In genomic region chr19:47600246-47601179, GRCh38 we compare ENCODE assay signal across 1 cellular context.
TF ChIP-seq lines count a peak whose summit lies in the region.

No MANE protein-coding gene starts in this region.

TF ChIP-seq in HepG2, 621 proteins besides CTCF, POLR2A, EP300 and RAD21 (continued from another document and continues in another):
- 0 out of 2 replicates have a peak, but pooled peaks have one; percentile 59 for TF ChIP-seq BRD4 (CRISPR knock-in tag; IDR thresholded peaks at IDR 0.05)
- TF ChIP-seq ZNF292 (CRISPR knock-in tag; IDR thresholded peaks at IDR 0.05; ENCODE audit: borderline replicate concordance, low read depth): no peak
- TF ChIP-seq CHD2 (IDR thresholded peaks at IDR 0.05; ENCODE audit: low read depth, low read length): no peak
- no peak for TF ChIP-seq CEBPZ (IDR thresholded peaks at IDR 0.05; ENCODE audit: low read length)
- TF ChIP-seq, protein P1, sequence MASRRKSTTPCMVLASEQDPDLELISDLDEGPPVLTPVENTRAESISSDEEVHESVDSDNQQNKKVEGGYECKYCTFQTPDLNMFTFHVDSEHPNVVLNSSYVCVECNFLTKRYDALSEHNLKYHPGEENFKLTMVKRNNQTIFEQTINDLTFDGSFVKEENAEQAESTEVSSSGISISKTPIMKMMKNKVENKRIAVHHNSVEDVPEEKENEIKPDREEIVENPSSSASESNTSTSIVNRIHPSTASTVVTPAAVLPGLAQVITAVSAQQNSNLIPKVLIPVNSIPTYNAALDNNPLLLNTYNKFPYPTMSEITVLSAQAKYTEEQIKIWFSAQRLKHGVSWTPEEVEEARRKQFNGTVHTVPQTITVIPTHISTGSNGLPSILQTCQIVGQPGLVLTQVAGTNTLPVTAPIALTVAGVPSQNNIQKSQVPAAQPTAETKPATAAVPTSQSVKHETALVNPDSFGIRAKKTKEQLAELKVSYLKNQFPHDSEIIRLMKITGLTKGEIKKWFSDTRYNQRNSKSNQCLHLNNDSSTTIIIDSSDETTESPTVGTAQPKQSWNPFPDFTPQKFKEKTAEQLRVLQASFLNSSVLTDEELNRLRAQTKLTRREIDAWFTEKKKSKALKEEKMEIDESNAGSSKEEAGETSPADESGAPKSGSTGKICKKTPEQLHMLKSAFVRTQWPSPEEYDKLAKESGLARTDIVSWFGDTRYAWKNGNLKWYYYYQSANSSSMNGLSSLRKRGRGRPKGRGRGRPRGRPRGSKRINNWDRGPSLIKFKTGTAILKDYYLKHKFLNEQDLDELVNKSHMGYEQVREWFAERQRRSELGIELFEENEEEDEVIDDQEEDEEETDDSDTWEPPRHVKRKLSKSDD (CRISPR knock-in tag; IDR thresholded peaks at IDR 0.05; ENCODE audit: low read depth): no peak
- peak; percentile 82 for TF ChIP-seq ZNF687 (CRISPR knock-in tag; IDR thresholded peaks at IDR 0.05)
- TF ChIP-seq SMYD3 (CRISPR knock-in tag; IDR thresholded peaks at IDR 0.05): 0 out of 2 replicates have a peak, but pooled peaks have one; percentile 50
- TF ChIP-seq ZKSCAN1 (IDR thresholded peaks at IDR 0.05; ENCODE audit: low read length): 0 out of 2 replicates have a peak, but pooled peaks have one; percentile 44
- no peak for TF ChIP-seq ZC3H4 (CRISPR knock-in tag; IDR thresholded peaks at IDR 0.05; ENCODE audit: borderline replicate concordance)
- TF ChIP-seq GPN1 (CRISPR knock-in tag; IDR thresholded peaks at IDR 0.05; ENCODE audit: borderline replicate concordance): no peak
- peak; percentile 83 for TF ChIP-seq DR1 (CRISPR knock-in tag; IDR thresholded peaks at IDR 0.05)
- TF ChIP-seq ZNF768 (CRISPR knock-in tag; IDR thresholded peaks at IDR 0.05): peak; percentile 50; the same call in 1 of the 2 replicates
- 0 out of 2 replicates have a peak, but pooled peaks have one; percentile 35 for TF ChIP-seq DNMT1 (CRISPR knock-in tag; IDR thresholded peaks at IDR 0.05)
- no peak for TF ChIP-seq USF2 (IDR thresholded peaks at IDR 0.05; ENCODE audit: low read depth, low read length)
- 0 out of 2 replicates have a peak, but pooled peaks have one; percentile 35 for TF ChIP-seq USF2 (CRISPR knock-in tag; IDR thresholded peaks at IDR 0.05; ENCODE audit: borderline replicate concordance)
- TF ChIP-seq IRX3 (CRISPR knock-in tag; IDR thresholded peaks at IDR 0.05; ENCODE audit: borderline replicate concordance, low read depth): no peak
- TF ChIP-seq, protein P2, sequence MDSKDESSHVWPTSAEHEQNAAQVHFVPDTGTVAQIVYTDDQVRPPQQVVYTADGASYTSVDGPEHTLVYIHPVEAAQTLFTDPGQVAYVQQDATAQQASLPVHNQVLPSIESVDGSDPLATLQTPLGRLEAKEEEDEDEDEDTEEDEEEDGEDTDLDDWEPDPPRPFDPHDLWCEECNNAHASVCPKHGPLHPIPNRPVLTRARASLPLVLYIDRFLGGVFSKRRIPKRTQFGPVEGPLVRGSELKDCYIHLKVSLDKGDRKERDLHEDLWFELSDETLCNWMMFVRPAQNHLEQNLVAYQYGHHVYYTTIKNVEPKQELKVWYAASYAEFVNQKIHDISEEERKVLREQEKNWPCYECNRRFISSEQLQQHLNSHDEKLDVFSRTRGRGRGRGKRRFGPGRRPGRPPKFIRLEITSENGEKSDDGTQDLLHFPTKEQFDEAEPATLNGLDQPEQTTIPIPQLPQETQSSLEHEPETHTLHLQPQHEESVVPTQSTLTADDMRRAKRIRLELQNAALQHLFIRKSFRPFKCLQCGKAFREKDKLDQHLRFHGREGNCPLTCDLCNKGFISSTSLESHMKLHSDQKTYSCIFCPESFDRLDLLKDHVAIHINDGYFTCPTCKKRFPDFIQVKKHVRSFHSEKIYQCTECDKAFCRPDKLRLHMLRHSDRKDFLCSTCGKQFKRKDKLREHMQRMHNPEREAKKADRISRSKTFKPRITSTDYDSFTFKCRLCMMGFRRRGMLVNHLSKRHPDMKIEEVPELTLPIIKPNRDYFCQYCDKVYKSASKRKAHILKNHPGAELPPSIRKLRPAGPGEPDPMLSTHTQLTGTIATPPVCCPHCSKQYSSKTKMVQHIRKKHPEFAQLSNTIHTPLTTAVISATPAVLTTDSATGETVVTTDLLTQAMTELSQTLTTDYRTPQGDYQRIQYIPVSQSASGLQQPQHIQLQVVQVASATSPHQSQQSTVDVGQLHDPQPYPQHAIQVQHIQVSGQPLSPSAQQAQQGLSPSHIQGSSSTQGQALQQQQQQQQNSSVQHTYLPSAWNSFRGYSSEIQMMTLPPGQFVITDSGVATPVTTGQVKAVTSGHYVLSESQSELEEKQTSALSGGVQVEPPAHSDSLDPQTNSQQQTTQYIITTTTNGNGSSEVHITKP (CRISPR knock-in tag; IDR thresholded peaks at IDR 0.05; ENCODE audit: low read depth): no peak
- TF ChIP-seq GZF1 (CRISPR knock-in tag; IDR thresholded peaks at IDR 0.05): no peak
- no peak for TF ChIP-seq TRAFD1 (CRISPR knock-in tag; IDR thresholded peaks at IDR 0.05; ENCODE audit: borderline replicate concordance)
- no peak for TF ChIP-seq FIP1L1 (IDR thresholded peaks at IDR 0.05; ENCODE audit: borderline replicate concordance, insufficient read depth, low read depth, low read length)
- TF ChIP-seq ZNF251 (CRISPR knock-in tag; IDR thresholded peaks at IDR 0.05): no peak
- TF ChIP-seq LBX2 (CRISPR knock-in tag; IDR thresholded peaks at IDR 0.05; ENCODE audit: borderline replicate concordance): no peak
- TF ChIP-seq FOXC1 (CRISPR knock-in tag; IDR thresholded peaks at IDR 0.05; ENCODE audit: borderline replicate concordance): peak; percentile 81
- no peak for TF ChIP-seq FOXA1 (IDR thresholded peaks at IDR 0.05)
- TF ChIP-seq FOXA1 (CRISPR knock-in tag; IDR thresholded peaks at IDR 0.05): peak; percentile 71
- TF ChIP-seq ZNF253 (CRISPR knock-in tag; IDR thresholded peaks at IDR 0.05; ENCODE audit: borderline replicate concordance): no peak
- TF ChIP-seq MYC (CRISPR knock-in tag; IDR thresholded peaks at IDR 0.05; ENCODE audit: borderline replicate concordance): 0 out of 2 replicates have a peak, but pooled peaks have one; percentile 59
- no peak for TF ChIP-seq AKAP8 (CRISPR knock-in tag; IDR thresholded peaks at IDR 0.05)
- 0 out of 2 replicates have a peak, but pooled peaks have one; percentile 36 for TF ChIP-seq ZBTB10 (CRISPR knock-in tag; IDR thresholded peaks at IDR 0.05; ENCODE audit: borderline replicate concordance)
- no peak for TF ChIP-seq CEBPB (IDR thresholded peaks at IDR 0.05; ENCODE audit: borderline replicate concordance, low read depth, low read length)
- TF ChIP-seq, protein P3, sequence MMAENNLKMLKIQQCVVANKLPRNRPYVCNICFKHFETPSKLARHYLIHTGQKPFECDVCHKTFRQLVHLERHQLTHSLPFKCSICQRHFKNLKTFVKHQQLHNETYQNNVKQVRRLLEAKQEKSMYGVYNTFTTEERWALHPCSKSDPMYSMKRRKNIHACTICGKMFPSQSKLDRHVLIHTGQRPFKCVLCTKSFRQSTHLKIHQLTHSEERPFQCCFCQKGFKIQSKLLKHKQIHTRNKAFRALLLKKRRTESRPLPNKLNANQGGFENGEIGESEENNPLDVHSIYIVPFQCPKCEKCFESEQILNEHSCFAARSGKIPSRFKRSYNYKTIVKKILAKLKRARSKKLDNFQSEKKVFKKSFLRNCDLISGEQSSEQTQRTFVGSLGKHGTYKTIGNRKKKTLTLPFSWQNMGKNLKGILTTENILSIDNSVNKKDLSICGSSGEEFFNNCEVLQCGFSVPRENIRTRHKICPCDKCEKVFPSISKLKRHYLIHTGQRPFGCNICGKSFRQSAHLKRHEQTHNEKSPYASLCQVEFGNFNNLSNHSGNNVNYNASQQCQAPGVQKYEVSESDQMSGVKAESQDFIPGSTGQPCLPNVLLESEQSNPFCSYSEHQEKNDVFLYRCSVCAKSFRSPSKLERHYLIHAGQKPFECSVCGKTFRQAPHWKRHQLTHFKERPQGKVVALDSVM (CRISPR knock-in tag; IDR thresholded peaks at IDR 0.05): no peak
